Comparison of ENCODE assay signal across 32 cellular contexts in the genomic region with DNA sequence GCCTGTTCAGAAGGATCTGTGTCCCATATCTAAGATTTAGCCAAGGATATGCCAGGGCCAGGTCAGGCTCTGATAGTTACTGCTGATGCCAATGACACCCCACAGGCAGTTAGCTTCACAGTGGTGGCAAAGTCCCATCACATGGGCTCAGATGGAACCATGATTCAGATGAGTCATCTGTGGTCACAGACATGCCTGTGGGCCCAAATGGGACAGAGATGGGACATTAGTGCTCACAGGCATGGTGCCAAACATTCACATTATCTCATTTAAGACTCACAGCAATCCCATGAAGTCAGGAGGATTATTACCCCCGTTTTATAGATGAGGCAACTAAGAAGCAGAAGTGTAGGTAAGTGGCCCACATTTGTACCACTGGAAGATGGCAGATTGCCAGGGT.
DNase-seq lines count a peak whose midpoint lies in the region; ATAC-seq, FAIRE-seq and TF ChIP-seq lines count a peak whose summit lies in the region.
"Had no signal": no experiment of that assay in that cellular context is flagged by ENCODE, and none has a peak within 500 bp of the region (broad histone marks: within the 10 kb centered on the region; RNA-seq: fewer than 3 reads in every experiment).

No MANE protein-coding gene starts in this region.

- peak; percentile 52 for ATAC-seq in stimulated activated effector memory CD8-positive, alpha-beta T cell treated with anti-CD3 and anti-CD28 coated beads, Interleukin-12 subunit alpha, Interleukin-12 subunit beta, amount 100 ng/mL, for 72 hours
- no peak for ATAC-seq in HG03097 (IDR thresholded peaks at IDR 0.05; ENCODE audit: low FRiP score, unreplicated experiment)
- ATAC-seq in CD4-positive, alpha-beta T cell (ENCODE audit: poor library complexity) = no peak
- ATAC-seq: HepG2, T-helper 17 cell had no signal

- no peaks in the 10 kb centered on the region for H3K27me3 ChIP-seq in astrocyte (ENCODE audit: insufficient read depth, low read length)
- H3K27me3 ChIP-seq in CD4-positive, alpha-beta T cell (ENCODE audit: control insufficient read depth, insufficient read depth, low read length) = no peaks in the 10 kb centered on the region
- H3K27me3 ChIP-seq: BLaER1, stomach, tibial nerve had no signal

- H3K27ac Mint-ChIP-seq in astrocyte (ENCODE audit: unreplicated experiment) = no peak overlapping the region
- no peak overlapping the region for H3K27ac Mint-ChIP-seq in stimulated activated effector memory CD8-positive, alpha-beta T cell treated with anti-CD3 and anti-CD28 coated beads, Interleukin-12 subunit alpha, Interleukin-12 subunit beta, amount 100 ng/mL, for 72 hours
- no peak overlapping the region for H3K27ac Mint-ChIP-seq in CD4-positive, alpha-beta T cell
- H3K27ac Mint-ChIP-seq: activated CD4-positive, alpha-beta T cell treated with anti-CD3 and anti-CD28 coated beads, Interleukin-2, amount 10 ng/mL, durations not matched to agents 24 days and 14 days; activated naive CD4-positive, alpha-beta T cell treated with anti-CD3 and anti-CD28 coated beads, Interleukin-2, amount 50 U/mL, for 72 hours; activated T-helper 1 cell treated with anti-CD3 and anti-CD28 coated beads, Interleukin-12 subunit alpha, Interleukin-12 subunit beta, Interleukin-2, Interleukin-4 antibody, amounts not matched to agents 30 ng/mL and 10 ng/mL and 1 ng/mL, durations not matched to agents 14 hours and 24 hours and 36 hours; natural killer cell treated with Interleukin-12 subunit alpha and Interleukin-12 subunit beta and Interleukin-15 and Interleukin-18, amount 100 ng/mL, for 72 hours; T-helper 17 cell had no signal

- no peaks in the 10 kb centered on the region for H4K20me1 ChIP-seq in astrocyte (ENCODE audit: insufficient read depth, low read length)
- H4K20me1 ChIP-seq: BLaER1 had no signal

- H2AFZ ChIP-seq in astrocyte (ENCODE audit: low read depth, low read length) = no peak overlapping the region

- no peaks in the 10 kb centered on the region for H3K79me2 ChIP-seq in astrocyte (ENCODE audit: insufficient read depth, low read length)

- H3K9ac ChIP-seq in astrocyte (ENCODE audit: low read length) = no peak overlapping the region
- H3K9ac ChIP-seq: BLaER1, SK-N-SH had no signal

- H3K27ac ChIP-seq in astrocyte (ENCODE audit: low read depth, low read length) = no peak overlapping the region
- H3K27ac ChIP-seq in CD4-positive, alpha-beta T cell (ENCODE audit: low read depth, low read length) = no peak overlapping the region
- H3K27ac ChIP-seq: A549, BLaER1, epithelial cell of prostate, HL-60, stomach, tibial nerve, VCaP had no signal

- intact Hi-C loops in CD4-positive, alpha-beta T cell (cut with DNase I, micrococcal nuclease) = no loop called here

- no peaks in the 10 kb centered on the region for H3K9me3 ChIP-seq in astrocyte (ENCODE audit: insufficient read depth, low read depth, low read length)
- no peaks in the 10 kb centered on the region for H3K9me3 ChIP-seq in CD4-positive, alpha-beta T cell (ENCODE audit: control insufficient read depth, low read length)
- H3K9me3 ChIP-seq: A549, BLaER1, SK-N-SH, stomach, tibial nerve had no signal

- CTCF ChIA-PET in CD4-positive, alpha-beta T cell (lab: Charles Lee) = no interaction called here

- H3K4me1 Mint-ChIP-seq in astrocyte (ENCODE audit: low read depth, unreplicated experiment) = peaks cover 12% of the 10 kb centered on the region
- H3K4me1 Mint-ChIP-seq in stimulated activated effector memory CD8-positive, alpha-beta T cell treated with anti-CD3 and anti-CD28 coated beads, Interleukin-12 subunit alpha, Interleukin-12 subunit beta, amount 100 ng/mL, for 72 hours = no peaks in the 10 kb centered on the region
- no peaks in the 10 kb centered on the region for H3K4me1 Mint-ChIP-seq in CD4-positive, alpha-beta T cell (ENCODE audit: low read depth)
- H3K4me1 Mint-ChIP-seq: T-helper 17 cell had no signal

- H3K4me3 Mint-ChIP-seq in astrocyte (ENCODE audit: unreplicated experiment) = no peak overlapping the region
- H3K4me3 Mint-ChIP-seq in stimulated activated effector memory CD8-positive, alpha-beta T cell treated with anti-CD3 and anti-CD28 coated beads, Interleukin-12 subunit alpha, Interleukin-12 subunit beta, amount 100 ng/mL, for 72 hours = no peak overlapping the region
- H3K4me3 Mint-ChIP-seq in CD4-positive, alpha-beta T cell = no peak overlapping the region
- H3K4me3 Mint-ChIP-seq: activated CD4-positive, alpha-beta T cell treated with anti-CD3 and anti-CD28 coated beads, Interleukin-2, amount 10 ng/mL, durations not matched to agents 24 days and 14 days; activated T-helper 1 cell treated with anti-CD3 and anti-CD28 coated beads, Interleukin-12 subunit alpha, Interleukin-12 subunit beta, Interleukin-2, Interleukin-4 antibody, amounts not matched to agents 30 ng/mL and 10 ng/mL and 1 ng/mL, durations not matched to agents 14 hours and 24 hours and 36 hours; natural killer cell treated with Interleukin-12 subunit alpha and Interleukin-12 subunit beta and Interleukin-15 and Interleukin-18, amount 100 ng/mL, for 72 hours; T-helper 17 cell had no signal

- no peak overlapping the region for H3K4me2 ChIP-seq in astrocyte (ENCODE audit: low read length)
- H3K4me2 ChIP-seq: A549, BLaER1, SK-N-SH had no signal

- peaks cover 6% of the 10 kb centered on the region for H3K36me3 Mint-ChIP-seq in astrocyte (ENCODE audit: low read depth, unreplicated experiment)
- H3K36me3 Mint-ChIP-seq in stimulated activated effector memory CD8-positive, alpha-beta T cell treated with anti-CD3 and anti-CD28 coated beads, Interleukin-12 subunit alpha, Interleukin-12 subunit beta, amount 100 ng/mL, for 72 hours = no peaks in the 10 kb centered on the region
- H3K36me3 Mint-ChIP-seq in CD4-positive, alpha-beta T cell (ENCODE audit: low read depth) = no peaks in the 10 kb centered on the region
- H3K36me3 Mint-ChIP-seq: activated naive CD4-positive, alpha-beta T cell treated with anti-CD3 and anti-CD28 coated beads, Interleukin-2, amount 50 U/mL, for 72 hours; natural killer cell treated with Interleukin-12 subunit alpha and Interleukin-12 subunit beta and Interleukin-15 and Interleukin-18, amount 100 ng/mL, for 72 hours had no signal

- FAIRE-seq in astrocyte (lab: Jason Lieb, UNC) = peak; percentile 17
- FAIRE-seq: A549, colon, HepG2, keratinocyte had no signal

- H3K4me3 ChIP-seq in astrocyte (ENCODE audit: insufficient read depth, low read depth, low read length) = no peak overlapping the region
- H3K4me3 ChIP-seq: A549, BLaER1, stomach, tibial nerve had no signal

- peaks cover 11% of the 10 kb centered on the region for H3K9me3 Mint-ChIP-seq in astrocyte (ENCODE audit: unreplicated experiment)
- H3K9me3 Mint-ChIP-seq in stimulated activated effector memory CD8-positive, alpha-beta T cell treated with anti-CD3 and anti-CD28 coated beads, Interleukin-12 subunit alpha, Interleukin-12 subunit beta, amount 100 ng/mL, for 72 hours = no peaks in the 10 kb centered on the region
- H3K9me3 Mint-ChIP-seq in CD4-positive, alpha-beta T cell = peaks cover 3% of the 10 kb centered on the region
- H3K9me3 Mint-ChIP-seq: activated CD4-positive, alpha-beta T cell treated with anti-CD3 and anti-CD28 coated beads, Interleukin-2, amount 10 ng/mL, durations not matched to agents 24 days and 14 days; activated naive CD4-positive, alpha-beta T cell treated with anti-CD3 and anti-CD28 coated beads, Interleukin-2, amount 50 U/mL, for 72 hours; natural killer cell treated with Interleukin-12 subunit alpha and Interleukin-12 subunit beta and Interleukin-15 and Interleukin-18, amount 100 ng/mL, for 72 hours had no signal

- DNase-seq in NK-92 treated with Interleukin-12 subunit alpha and Interleukin-12 subunit beta, amount 100 ng/mL, for 24 hours (lab: John Stamatoyannopoulos, UW) = peak; percentile 10
- DNase-seq in NK-92 (lab: John Stamatoyannopoulos, UW; ENCODE audit: unreplicated experiment) (no peak), MV-4-11 (lab: John Stamatoyannopoulos, UW) (peak; percentile 60), astrocyte (ENCODE audit: low read depth) (no peak), NCI-H774 (lab: John Stamatoyannopoulos, UW) (no peak)
- DNase-seq in stimulated activated effector memory CD8-positive, alpha-beta T cell treated with anti-CD3 and anti-CD28 coated beads, Interleukin-12 subunit alpha, Interleukin-12 subunit beta, amount 100 ng/mL, for 72 hours (ENCODE audit: low spot score in 2 of 2) = no peak
- DNase-seq in CD4-positive, alpha-beta T cell = no peak
- DNase-seq: activated CD4-positive, alpha-beta T cell treated with anti-CD3 and anti-CD28 coated beads, Interleukin-2, amount 10 ng/mL, durations not matched to agents 24 days and 14 days; anterior cingulate cortex; DMS79; effector CD8-positive, alpha-beta T cell; midbrain; NCI-H1105 treated with DMSO at 0.1 percent for 48 hours; NCI-H2029 treated with DMSO at 0.1 percent for 48 hours; NCI-H2227 treated with DMSO at 0.1 percent for 48 hours; NCI-H526 treated with DMSO at 0.1 percent for 48 hours; stomach; T-helper 17 cell had no signal

- H3K4me1 ChIP-seq in astrocyte (ENCODE audit: insufficient read depth, low read length) = peaks cover 7% of the 10 kb centered on the region
- H3K4me1 ChIP-seq: A549, BLaER1, stomach, tibial nerve had no signal

- H3K27me3 Mint-ChIP-seq in astrocyte (ENCODE audit: low read depth, unreplicated experiment) = no peaks in the 10 kb centered on the region
- no peaks in the 10 kb centered on the region for H3K27me3 Mint-ChIP-seq in CD4-positive, alpha-beta T cell
- H3K27me3 Mint-ChIP-seq: natural killer cell treated with Interleukin-12 subunit alpha and Interleukin-12 subunit beta and Interleukin-15 and Interleukin-18, amount 100 ng/mL, for 72 hours; T-helper 17 cell had no signal

- no peak for TF ChIP-seq CTCF in astrocyte (IDR thresholded peaks at IDR 0.05; ENCODE audit: insufficient read depth, low read depth, low read length)
- TF ChIP-seq CTCF in CD4-positive, alpha-beta T cell (IDR thresholded peaks at IDR 0.05) = no peak

- POLR2A ChIA-PET in CD4-positive, alpha-beta T cell (lab: Charles Lee) = no interaction called here

- H3K36me3 ChIP-seq in astrocyte (ENCODE audit: insufficient read depth, low read length) = peaks cover 4% of the 10 kb centered on the region
- H3K36me3 ChIP-seq: BLaER1, tibial nerve had no signal

Comparison
In these comparisons a context has a peak if more than half of its experiments do, and no peak if none do; other contexts are left out.
1. DNase-seq: peak in NK-92 treated with Interleukin-12 subunit alpha and Interleukin-12 subunit beta, amount 100 ng/mL, for 24 hours (single experiment) and MV-4-11 (single experiment); none in NK-92 (single experiment), astrocyte (single experiment), stimulated activated effector memory CD8-positive, alpha-beta T cell treated with anti-CD3 and anti-CD28 coated beads, Interleukin-12 subunit alpha, Interleukin-12 subunit beta, amount 100 ng/mL, for 72 hours (0 of 2), NCI-H774 (single experiment) and CD4-positive, alpha-beta T cell (0 of 10).